In the genomic region with DNA sequence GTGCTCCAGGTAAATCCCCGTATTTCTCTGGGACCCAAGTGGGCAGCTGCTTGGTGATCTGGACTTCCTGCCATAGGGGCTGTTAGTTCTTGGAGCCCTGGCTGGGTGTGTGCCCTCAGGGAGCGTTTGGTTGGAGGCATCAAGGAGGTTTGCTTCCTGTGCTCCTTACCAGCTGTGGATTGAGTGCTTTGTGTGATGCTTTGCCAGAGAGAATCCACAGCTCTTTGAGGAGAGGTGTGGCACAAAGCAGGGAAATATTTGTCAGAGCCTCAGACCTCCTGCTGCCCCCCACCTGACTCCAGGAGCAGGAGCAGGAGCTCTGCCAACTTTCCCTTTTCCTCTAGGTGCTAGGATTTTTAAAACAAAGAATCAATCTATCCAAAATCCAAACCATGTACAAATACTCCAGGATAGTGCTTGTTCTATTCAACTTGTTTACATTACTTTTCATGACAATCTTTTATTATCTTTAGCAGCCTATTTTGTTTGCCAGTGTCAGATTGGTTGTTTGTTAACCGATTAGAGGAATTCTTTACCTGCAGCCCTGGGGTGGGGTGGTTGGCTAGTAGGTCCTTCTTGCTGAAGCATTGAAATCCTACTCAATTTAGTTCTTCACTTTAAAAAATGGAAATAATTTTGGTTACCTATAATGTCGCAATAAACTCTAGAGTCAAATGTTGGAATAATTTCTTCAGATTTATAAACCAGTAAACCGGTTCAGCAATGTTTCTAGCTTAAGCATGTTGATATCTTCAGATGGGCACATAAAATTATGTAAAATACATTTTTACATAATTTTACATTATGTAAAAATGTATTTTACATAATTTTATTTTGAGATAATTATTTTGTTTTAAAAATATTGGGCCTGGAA, we compare ENCODE assay signal across 11 cellular contexts. TPM values are rescaled to one million over a fixed set of nuclear protein-coding genes. Genes with fewer than 3 reads are reported as not detected.
DNase-seq lines count a peak whose midpoint lies in the region; ATAC-seq and FAIRE-seq lines count a peak whose summit lies in the region.
"Had no signal": no experiment of that assay in that cellular context is flagged by ENCODE, and none has a peak within 500 bp of the region (broad histone marks: within the 10 kb centered on the region; RNA-seq: fewer than 3 reads in every experiment).

No MANE protein-coding gene starts in this region.

- H3K27me3 ChIP-seq in HUES48 (ENCODE audit: control insufficient read depth, insufficient read depth, low read length), result peaks cover 14% of the 10 kb centered on the region
- no peaks in the 10 kb centered on the region for H3K27me3 ChIP-seq in naive thymus-derived CD4-positive, alpha-beta T cell (ENCODE audit: control insufficient read depth in 2 of 2, insufficient read depth in 2 of 2, low read length in 2 of 2)

- peaks cover 27% of the 10 kb centered on the region for H3K4me1 ChIP-seq in HUES48 (ENCODE audit: control insufficient read depth, insufficient read depth, low read length)
- H3K4me1 ChIP-seq in naive thymus-derived CD4-positive, alpha-beta T cell (ENCODE audit: control insufficient read depth in 2 of 2, insufficient read depth in 2 of 2, low read length in 2 of 2), result peaks cover 0 to 14% of the 10 kb centered on the region in 2 donors

- H3K27me3 Mint-ChIP-seq in naive thymus-derived CD4-positive, alpha-beta T cell, result peaks cover 0 to 53% (median 0%) of the 10 kb centered on the region in 5 donors

- intact Hi-C loops in naive thymus-derived CD4-positive, alpha-beta T cell (cut with micrococcal nuclease), result loop anchor here in 1 of 2 donors (1.0 kb wide), 1 partner anchor 9 kb away; no protein-coding TSS in a partner anchor

- 0 out of 2 replicates have a peak, but pooled peaks cover 3% of the 10 kb centered on the region for H3K9me3 ChIP-seq in HUES48 (ENCODE audit: control insufficient read depth, insufficient read depth, low read length)
- no peaks in the 10 kb centered on the region for H3K9me3 ChIP-seq in naive thymus-derived CD4-positive, alpha-beta T cell (ENCODE audit: control insufficient read depth in 2 of 3, low read length in 3 of 3)

- CTCF ChIA-PET in naive thymus-derived CD4-positive, alpha-beta T cell (lab: Charles Lee), result interaction anchor here (0.6 to 1.3 kb wide), 2 partner anchors 62 to 93 kb away, joined by 3 to 4 read pairs; no protein-coding TSS in a partner anchor

- H3K36me3 ChIP-seq in HUES48 (ENCODE audit: control insufficient read depth, insufficient read depth, low read length), result no peaks in the 10 kb centered on the region
- H3K36me3 ChIP-seq in naive thymus-derived CD4-positive, alpha-beta T cell (ENCODE audit: control insufficient read depth in 2 of 3, insufficient read depth in 3 of 3, low read length in 3 of 3), result peaks cover 0 to 5% (median 0%) of the 10 kb centered on the region in 3 experiments

- H3K27ac Mint-ChIP-seq in naive thymus-derived CD4-positive, alpha-beta T cell, result peak overlapping the region in 6 of 9 donors; percentile 53 to 78 (median 62)
- H3K27ac Mint-ChIP-seq: activated CD4-positive, alpha-beta memory T cell treated with anti-CD3 and anti-CD28 coated beads for 36 hours had no signal

- H3K4me3 Mint-ChIP-seq in naive thymus-derived CD4-positive, alpha-beta T cell, result peak overlapping the region in 4 of 10 donors; percentile 32 to 98 (median 57)
- H3K4me3 Mint-ChIP-seq: activated CD4-positive, alpha-beta memory T cell treated with anti-CD3 and anti-CD28 coated beads for 36 hours had no signal

- POLR2A ChIA-PET in naive thymus-derived CD4-positive, alpha-beta T cell (lab: Charles Lee), result no interaction called here

- no peak overlapping the region for H3K4me3 ChIP-seq in HUES48 (ENCODE audit: low read depth, low read length)
- H3K4me3 ChIP-seq in naive thymus-derived CD4-positive, alpha-beta T cell (ENCODE audit: low read length), result no peak overlapping the region

- DNase-seq in cerebellar cortex (ENCODE audit: low spot score) (peak; percentile 85), NOMO-1 treated with DMSO at 0.1 percent for 48 hours (lab: John Stamatoyannopoulos, UW; ENCODE audit: unreplicated experiment) (no peak), COLO829 (ENCODE audit: low spot score) (no peak)
- no peak for DNase-seq in naive thymus-derived CD4-positive, alpha-beta T cell
- DNase-seq: NCI-H1092 treated with DMSO at 0.1 percent for 48 hours; stimulated activated CD4-positive, alpha-beta T cell treated with anti-CD3 and anti-CD28 coated beads, Interleukin-12 subunit alpha, Interleukin-12 subunit beta, amount 100 ng/mL, for 4 hours had no signal

- H3K9ac ChIP-seq in HUES48 (ENCODE audit: low read depth, low read length), result no peak overlapping the region

- no peak for ATAC-seq in naive thymus-derived CD4-positive, alpha-beta T cell
- no peak for ATAC-seq in GM21576 (IDR thresholded peaks at IDR 0.05; ENCODE audit: unreplicated experiment)
- ATAC-seq in HG02852 (IDR thresholded peaks at IDR 0.05; ENCODE audit: unreplicated experiment), result no peak

- H3K9me3 Mint-ChIP-seq in naive thymus-derived CD4-positive, alpha-beta T cell, result no peaks in the 10 kb centered on the region
- H3K9me3 Mint-ChIP-seq: activated CD4-positive, alpha-beta memory T cell treated with anti-CD3 and anti-CD28 coated beads for 36 hours had no signal

- FAIRE-seq in A204.1 (lab: Jason Lieb, UNC), result peak; percentile 49

- peaks cover 0 to 2% (median 0%) of the 10 kb centered on the region in 5 donors for H3K36me3 Mint-ChIP-seq in naive thymus-derived CD4-positive, alpha-beta T cell
- H3K36me3 Mint-ChIP-seq: activated CD4-positive, alpha-beta memory T cell treated with anti-CD3 and anti-CD28 coated beads for 36 hours had no signal

- peak overlapping the region; percentile 9 for H3K27ac ChIP-seq in HUES48 (ENCODE audit: low read depth, low read length)
- no peak overlapping the region for H3K27ac ChIP-seq in naive thymus-derived CD4-positive, alpha-beta T cell (ENCODE audit: low read depth, low read length)

- H3K4me1 Mint-ChIP-seq in naive thymus-derived CD4-positive, alpha-beta T cell, result peaks cover 12 to 33% (median 24%) of the 10 kb centered on the region in 7 donors

RNA-seq across cellular contexts. Expression of gene CTDSPL, which starts 2.5 kb away (rescaled TPM):
- total RNA-seq in naive thymus-derived CD4-positive, alpha-beta T cell, result 1 to 10 TPM; 1.5 to 5.6 (median 1.7) TPM
- polyA plus RNA-seq in naive thymus-derived CD4-positive, alpha-beta T cell, result under 1 TPM; 0.15 to 0.58 TPM
